In the genomic region with DNA sequence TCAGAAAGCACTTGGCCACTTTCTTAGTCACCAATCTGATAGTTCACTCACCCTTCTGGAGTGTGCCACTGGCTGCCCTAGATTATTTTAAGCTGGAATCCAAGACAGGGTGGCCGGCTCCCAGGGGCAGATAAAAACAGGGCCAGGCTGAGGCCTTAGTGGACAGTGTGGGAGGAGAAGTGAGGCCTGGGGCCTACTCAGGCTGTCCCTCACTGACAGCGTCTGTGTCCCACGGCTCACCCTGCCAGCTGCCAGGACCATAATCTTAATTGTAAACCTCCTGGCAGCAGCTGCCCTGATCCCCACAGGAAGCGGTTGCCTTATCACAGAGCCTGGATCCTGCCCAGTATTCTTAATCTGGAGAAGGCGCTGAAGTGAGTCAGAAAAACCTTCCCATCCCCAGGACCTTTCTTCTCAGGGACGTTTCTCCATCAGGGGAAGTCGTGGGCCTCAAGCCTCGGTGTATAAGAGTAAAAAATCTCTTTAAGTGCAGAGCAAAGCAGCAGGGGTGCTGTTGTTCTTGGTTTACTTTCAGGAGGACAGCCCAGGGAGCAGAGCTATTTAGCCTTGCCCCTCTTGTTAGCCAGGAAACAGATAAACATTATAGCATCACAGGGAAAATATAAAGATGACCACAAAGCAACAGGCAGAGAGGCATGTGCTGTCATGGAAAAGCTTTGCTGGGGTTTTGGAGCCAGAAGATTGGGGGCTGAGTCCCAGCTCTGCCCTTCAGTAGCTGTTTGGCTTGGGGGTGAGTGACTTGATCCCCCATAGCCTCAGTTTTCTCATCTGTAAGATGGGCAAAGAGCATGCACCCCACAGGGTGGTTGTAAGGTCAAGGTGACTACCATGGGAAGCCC, we compare ENCODE assay signal across 9 cellular contexts. TPM values are rescaled to one million over a fixed set of nuclear protein-coding genes. Genes with fewer than 3 reads are reported as not detected.
DNase-seq lines count a peak whose midpoint lies in the region; ATAC-seq and TF ChIP-seq lines count a peak whose summit lies in the region.
"Had no signal": no experiment of that assay in that cellular context is flagged by ENCODE, and none has a peak within 500 bp of the region (broad histone marks: within the 10 kb centered on the region; RNA-seq: fewer than 3 reads in every experiment).

No MANE protein-coding gene starts in this region.

- peak overlapping the region; percentile 38 for H3K27ac Mint-ChIP-seq in neural crest cell (ENCODE audit: unreplicated experiment)
- no peak overlapping the region for H3K27ac Mint-ChIP-seq in activated T-helper 2 cell treated with anti-CD3 and anti-CD28 coated beads, Interferon-gamma antibody, Interleukin-2, Interleukin-4, amounts not matched to agents 10 μg/mL and 5 μg/mL and 100 μg/mL, durations not matched to agents 14 hours and 24 hours and 36 hours
- H3K27ac Mint-ChIP-seq in activated CD8-positive, alpha-beta memory T cell treated with anti-CD3 and anti-CD28 coated beads, Interleukin-2, amount 10 ng/mL, durations not matched to agents 7 days and 5 days, result no peak overlapping the region

- TF ChIP-seq CTCF in esophagus muscularis mucosa (IDR thresholded peaks at IDR 0.05) (no peak), neural crest cell (conservative IDR thresholded peaks at IDR 0.05) (no peak)

- H3K27me3 Mint-ChIP-seq in neural crest cell (ENCODE audit: low read depth), result no peaks in the 10 kb centered on the region
- H3K27me3 Mint-ChIP-seq in activated T-helper 2 cell treated with anti-CD3 and anti-CD28 coated beads, Interferon-gamma antibody, Interleukin-2, Interleukin-4, amounts not matched to agents 10 μg/mL and 5 μg/mL and 100 μg/mL, durations not matched to agents 14 hours and 24 hours and 36 hours (ENCODE audit: low read depth), result peaks cover 4% of the 10 kb centered on the region
- H3K27me3 Mint-ChIP-seq in activated CD8-positive, alpha-beta memory T cell treated with anti-CD3 and anti-CD28 coated beads, Interleukin-2, amount 10 ng/mL, durations not matched to agents 7 days and 5 days, result no peaks in the 10 kb centered on the region

- peak overlapping the region; percentile 35; the same call in 1 of the 2 replicates for H3K27ac ChIP-seq in BLaER1
- H3K27ac ChIP-seq in esophagus muscularis mucosa (replicated peaks in 1 of 4), result peak overlapping the region; percentile 84 to 86 (median 86)

- peak overlapping the region; percentile 12; the same call in 1 of the 2 replicates for H3K9ac ChIP-seq in BLaER1

- peak overlapping the region; percentile 23 for H3K4me2 ChIP-seq in BLaER1

- no peaks in the 10 kb centered on the region for H3K36me3 ChIP-seq in BLaER1
- H3K36me3 ChIP-seq in esophagus muscularis mucosa, result peaks cover 0 to 9% (median 4%) of the 10 kb centered on the region in 4 donors

- H3K9me3 Mint-ChIP-seq in neural crest cell, result peaks cover 2% of the 10 kb centered on the region
- H3K9me3 Mint-ChIP-seq in activated T-helper 2 cell treated with anti-CD3 and anti-CD28 coated beads, Interferon-gamma antibody, Interleukin-2, Interleukin-4, amounts not matched to agents 10 μg/mL and 5 μg/mL and 100 μg/mL, durations not matched to agents 14 hours and 24 hours and 36 hours, result no peaks in the 10 kb centered on the region
- no peaks in the 10 kb centered on the region for H3K9me3 Mint-ChIP-seq in activated CD8-positive, alpha-beta memory T cell treated with anti-CD3 and anti-CD28 coated beads, Interleukin-2, amount 10 ng/mL, durations not matched to agents 7 days and 5 days (ENCODE audit: low read depth)

- H3K27me3 ChIP-seq in BLaER1, result no peaks in the 10 kb centered on the region
- no peaks in the 10 kb centered on the region for H3K27me3 ChIP-seq in esophagus muscularis mucosa

- WGBS in esophagus muscularis mucosa, result 17% methylated on average over 8 of the region's 8 CpGs

- H3K4me3 ChIP-seq in BLaER1, result no peak overlapping the region
- no peak overlapping the region for H3K4me3 ChIP-seq in esophagus muscularis mucosa

- no peak for ATAC-seq in GM18511 (IDR thresholded peaks at IDR 0.05; ENCODE audit: unreplicated experiment)
- no peak for ATAC-seq in activated CD8-positive, alpha-beta memory T cell treated with anti-CD3 and anti-CD28 coated beads, Interleukin-2, amount 10 ng/mL, durations not matched to agents 7 days and 5 days

- H3K4me3 Mint-ChIP-seq in neural crest cell, result no peak overlapping the region
- H3K4me3 Mint-ChIP-seq in activated T-helper 2 cell treated with anti-CD3 and anti-CD28 coated beads, Interferon-gamma antibody, Interleukin-2, Interleukin-4, amounts not matched to agents 10 μg/mL and 5 μg/mL and 100 μg/mL, durations not matched to agents 14 hours and 24 hours and 36 hours (ENCODE audit: low read depth), result no peak overlapping the region
- H3K4me3 Mint-ChIP-seq in activated CD8-positive, alpha-beta memory T cell treated with anti-CD3 and anti-CD28 coated beads, Interleukin-2, amount 10 ng/mL, durations not matched to agents 7 days and 5 days, result no peak overlapping the region

- H3K36me3 Mint-ChIP-seq in neural crest cell (ENCODE audit: low read depth), result peaks cover 35% of the 10 kb centered on the region
- H3K36me3 Mint-ChIP-seq in activated T-helper 2 cell treated with anti-CD3 and anti-CD28 coated beads, Interferon-gamma antibody, Interleukin-2, Interleukin-4, amounts not matched to agents 10 μg/mL and 5 μg/mL and 100 μg/mL, durations not matched to agents 14 hours and 24 hours and 36 hours (ENCODE audit: low read depth), result no peaks in the 10 kb centered on the region
- no peaks in the 10 kb centered on the region for H3K36me3 Mint-ChIP-seq in activated CD8-positive, alpha-beta memory T cell treated with anti-CD3 and anti-CD28 coated beads, Interleukin-2, amount 10 ng/mL, durations not matched to agents 7 days and 5 days

- H3K9me3 ChIP-seq in BLaER1, result no peaks in the 10 kb centered on the region
- no peaks in the 10 kb centered on the region for H3K9me3 ChIP-seq in esophagus muscularis mucosa

- CTCF ChIA-PET in activated CD8-positive, alpha-beta memory T cell treated with anti-CD3 and anti-CD28 coated beads, Interleukin-2, amount 10 ng/mL, durations not matched to agents 7 days and 5 days (lab: Charles Lee), result interaction anchor here (0.9 to 2.0 kb wide), 3 partner anchors 9 to 128 kb away, joined by 3 to 19 read pairs (median 3); no protein-coding TSS in a partner anchor

- H3K4me1 ChIP-seq in BLaER1 (peaks cover 13% of the 10 kb centered on the region), esophagus muscularis mucosa (peaks cover 63 to 75% (median 68%) of the 10 kb centered on the region in 4 donors)

- no peak for TF ChIP-seq EP300 in esophagus muscularis mucosa (IDR thresholded peaks at IDR 0.05)

- peaks cover 22% of the 10 kb centered on the region for H3K4me1 Mint-ChIP-seq in neural crest cell
- no peaks in the 10 kb centered on the region for H3K4me1 Mint-ChIP-seq in activated T-helper 2 cell treated with anti-CD3 and anti-CD28 coated beads, Interferon-gamma antibody, Interleukin-2, Interleukin-4, amounts not matched to agents 10 μg/mL and 5 μg/mL and 100 μg/mL, durations not matched to agents 14 hours and 24 hours and 36 hours (ENCODE audit: low read depth)
- peaks cover 4% of the 10 kb centered on the region for H3K4me1 Mint-ChIP-seq in activated CD8-positive, alpha-beta memory T cell treated with anti-CD3 and anti-CD28 coated beads, Interleukin-2, amount 10 ng/mL, durations not matched to agents 7 days and 5 days

- TF ChIP-seq POLR2A in esophagus muscularis mucosa (IDR thresholded peaks at IDR 0.05; ENCODE audit: low read depth), result no peak

- DNase-seq in NCI-H82 (lab: John Stamatoyannopoulos, UW) (peak; percentile 88), esophagus muscularis mucosa (ENCODE audit: extremely low spot score) (no peak), neural crest cell (ENCODE audit: low read depth, low spot score) (no peak), HPDE6-E6E7 (ENCODE audit: extremely low spot score) (no peak)
- DNase-seq in activated T-helper 2 cell treated with anti-CD3 and anti-CD28 coated beads, Interferon-gamma antibody, Interleukin-2, Interleukin-4, amounts not matched to agents 10 μg/mL and 5 μg/mL and 100 μg/mL, durations not matched to agents 14 hours and 24 hours and 36 hours (ENCODE audit: low spot score), result no peak
- no peak for DNase-seq in activated CD8-positive, alpha-beta memory T cell treated with anti-CD3 and anti-CD28 coated beads, Interleukin-2, amount 10 ng/mL, durations not matched to agents 7 days and 5 days

- intact Hi-C loops in esophagus muscularis mucosa (cut with DNase I), result no loop called here
- intact Hi-C loops in activated T-helper 2 cell treated with anti-CD3 and anti-CD28 coated beads, Interferon-gamma antibody, Interleukin-2, Interleukin-4, amounts not matched to agents 10 μg/mL and 5 μg/mL and 100 μg/mL, durations not matched to agents 14 hours and 24 hours and 36 hours (cut with micrococcal nuclease), result no loop called here

- H4K20me1 ChIP-seq in BLaER1, result no peaks in the 10 kb centered on the region

RNA-seq across cellular contexts. Expression of a gene that starts 39.6 kb away (rescaled TPM):
- 10 to 100 TPM; 27.7 to 70.1 (median 50.2) TPM for total RNA-seq in esophagus muscularis mucosa
- 116 and 125 TPM in 2 replicates for total RNA-seq in neural crest cell
- 0.87 and 1.1 TPM in 2 replicates for total RNA-seq in activated T-helper 2 cell treated with anti-CD3 and anti-CD28 coated beads, Interferon-gamma antibody, Interleukin-2, Interleukin-4, amounts not matched to agents 10 μg/mL and 5 μg/mL and 100 μg/mL, durations not matched to agents 14 hours and 24 hours and 36 hours
- total RNA-seq in activated CD8-positive, alpha-beta memory T cell treated with anti-CD3 and anti-CD28 coated beads, Interleukin-2, amount 10 ng/mL, durations not matched to agents 7 days and 5 days, result 1 to 10 TPM; 3.8 to 6.1 TPM
- total RNA-seq: NCI-H460 had no signal

Comparison
In these comparisons a context has a peak if more than half of its experiments do, and no peak if none do; other contexts are left out.
1. RNA of a gene that starts 39.6 kb away (total RNA-seq): 116 to 125 TPM in neural crest cell and 27.7 to 70.1 TPM in esophagus muscularis mucosa; 3.8 to 6.1 TPM in activated CD8-positive, alpha-beta memory T cell treated with anti-CD3 and anti-CD28 coated beads, Interleukin-2, amount 10 ng/mL, durations not matched to agents 7 days and 5 days and 0.87 to 1.1 TPM in activated T-helper 2 cell treated with anti-CD3 and anti-CD28 coated beads, Interferon-gamma antibody, Interleukin-2, Interleukin-4, amounts not matched to agents 10 μg/mL and 5 μg/mL and 100 μg/mL, durations not matched to agents 14 hours and 24 hours and 36 hours; every median in the first group is over 4 times any median in the second.